ENCODE assay signal across 6 cellular contexts in genomic region chr6:169678342-169678741, GRCh38.
"Had no signal": no experiment of that assay in that cellular context is flagged by ENCODE, and none has a peak within 500 bp of the region (broad histone marks: within the 10 kb centered on the region; RNA-seq: fewer than 3 reads in every experiment).

No MANE protein-coding gene starts in this region.

- H2AFZ ChIP-seq: GM23338 had no signal

- DNase-seq: H9, HCEC 1CT, KBM-7 had no signal

- H3K4me2 ChIP-seq: GM23338 had no signal

- H3K9me3 Mint-ChIP-seq: GM23338, H9 had no signal

- H3K27ac ChIP-seq: HL-60 had no signal

- H3K4me3 ChIP-seq: GM23338 had no signal

- H3K27ac Mint-ChIP-seq: GM23338, H9, IgD-negative memory B cell had no signal

- H3K27me3 Mint-ChIP-seq: IgD-negative memory B cell had no signal

- ATAC-seq: GM23338 had no signal

- H3K4me3 Mint-ChIP-seq: GM23338, H9, IgD-negative memory B cell had no signal
